In the genomic region with DNA sequence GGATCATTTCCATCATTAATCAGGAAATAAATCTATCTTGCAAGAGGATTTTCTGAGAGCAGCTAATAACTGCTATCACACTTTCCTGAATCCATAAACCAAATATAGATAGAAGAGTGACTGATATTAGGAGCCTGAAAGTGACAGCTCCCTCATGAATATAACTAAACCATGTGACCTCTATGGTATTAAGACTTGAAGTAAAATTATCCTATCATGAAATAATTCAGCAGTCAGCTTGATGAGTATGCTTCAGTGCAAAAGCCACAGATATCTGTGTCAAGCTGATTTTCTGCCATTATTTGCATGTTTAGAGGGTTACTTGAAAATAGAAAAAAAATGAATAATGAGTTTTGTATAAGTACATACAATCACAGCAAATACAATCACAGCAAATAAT, we compare ENCODE assay signal across 31 cellular contexts.
"Had no signal": no experiment of that assay in that cellular context is flagged by ENCODE, and none has a peak within 500 bp of the region (broad histone marks: within the 10 kb centered on the region; RNA-seq: fewer than 3 reads in every experiment).

No MANE protein-coding gene starts in this region.

- H3K27ac ChIP-seq: adrenal gland, ascending aorta, body of pancreas, brain microvascular endothelial cell, breast epithelium, cardiac muscle cell had no signal

- ATAC-seq: activated naive CD4-positive, alpha-beta T cell treated with anti-CD3 and anti-CD28 coated beads, Interleukin-2, amount 50 U/mL, for 72 hours; activated naive CD8-positive, alpha-beta T cell treated with anti-CD3 and anti-CD28 coated beads, Interleukin-2, amount 50 U/mL, for 24 hours; activated T-cell treated with anti-CD3 and anti-CD28 coated beads, Interleukin-2, amount 50 U/mL, for 4 hours; activated T-cell treated with anti-CD3 and anti-CD28 coated beads, Interleukin-2, amount 50 U/mL, for 72 hours; activated T-helper 17 cell treated with anti-CD3 and anti-CD28 coated beads, Interleukin-2, amount 50 U/mL, for 72 hours; body of pancreas had no signal

- H3K4me3 ChIP-seq: adrenal gland, ascending aorta, body of pancreas, breast epithelium, cardiac muscle cell had no signal

- H3K4me1 ChIP-seq: adrenal gland, ascending aorta, body of pancreas, breast epithelium had no signal

- H3K36me3 ChIP-seq: adrenal gland, ascending aorta, brain microvascular endothelial cell, breast epithelium, cardiac muscle cell had no signal

- H3K9me3 ChIP-seq: adrenal gland, body of pancreas had no signal

- H3K27me3 ChIP-seq: adrenal gland, ascending aorta, body of pancreas, brain microvascular endothelial cell, breast epithelium, cardiac muscle cell had no signal

- DNase-seq: activated effector memory CD4-positive, alpha-beta T cell treated with anti-CD3 and anti-CD28 coated beads, Interleukin-2, amount 50 U/mL, for 16 hours; activated effector memory CD4-positive, alpha-beta T cell treated with Interleukin-2 at 50 U/mL for 16 hours; activated gamma-delta T cell; activated gamma-delta T cell treated with Interleukin-2 at 50 U/mL for 16 hours; activated naive CD4-positive, alpha-beta T cell; activated naive CD4-positive, alpha-beta T cell treated with anti-CD3 and anti-CD28 coated beads for 36 hours; activated naive CD4-positive, alpha-beta T cell treated with anti-CD3 and anti-CD28 coated beads, Interleukin-2, amount 10 ng/mL, durations not matched to agents 7 days and 5 days; activated naive CD4-positive, alpha-beta T cell treated with anti-CD3 and anti-CD28 coated beads, Interleukin-2, amount 50 U/mL, for 16 hours; activated naive CD4-positive, alpha-beta T cell treated with Interleukin-2 at 50 U/mL for 16 hours; activated naive CD8-positive, alpha-beta T cell treated with anti-CD3 and anti-CD28 coated beads for 36 hours; activated naive CD8-positive, alpha-beta T cell treated with anti-CD3 and anti-CD28 coated beads, Interleukin-2, amount 10 ng/mL, durations not matched to agents 7 days and 5 days; activated naive CD8-positive, alpha-beta T cell treated with anti-CD3 and anti-CD28 coated beads, Interleukin-2, amount 50 U/mL, for 24 hours; activated T-cell treated with anti-CD3 and anti-CD28 coated beads, Interleukin-2, amount 50 U/mL, for 1 hour; activated T-cell treated with anti-CD3 and anti-CD28 coated beads, Interleukin-2, amount 50 U/mL, for 24 hours; activated T-cell treated with anti-CD3 and anti-CD28 coated beads, Interleukin-2, amount 50 U/mL, for 4 hours; activated T-cell treated with anti-CD3 and anti-CD28 coated beads, Interleukin-2, amount 50 U/mL, for 48 hours; activated T-cell treated with anti-CD3 and anti-CD28 coated beads, Interleukin-2, amount 50 U/mL, for 72 hours; adrenal gland; amniotic stem cell; amygdala; anterior cingulate cortex; aorta; body of pancreas; brain microvascular endothelial cell; central memory CD4-positive, alpha-beta T cell; cerebellar nuclear complex had no signal
